In the genomic region with DNA sequence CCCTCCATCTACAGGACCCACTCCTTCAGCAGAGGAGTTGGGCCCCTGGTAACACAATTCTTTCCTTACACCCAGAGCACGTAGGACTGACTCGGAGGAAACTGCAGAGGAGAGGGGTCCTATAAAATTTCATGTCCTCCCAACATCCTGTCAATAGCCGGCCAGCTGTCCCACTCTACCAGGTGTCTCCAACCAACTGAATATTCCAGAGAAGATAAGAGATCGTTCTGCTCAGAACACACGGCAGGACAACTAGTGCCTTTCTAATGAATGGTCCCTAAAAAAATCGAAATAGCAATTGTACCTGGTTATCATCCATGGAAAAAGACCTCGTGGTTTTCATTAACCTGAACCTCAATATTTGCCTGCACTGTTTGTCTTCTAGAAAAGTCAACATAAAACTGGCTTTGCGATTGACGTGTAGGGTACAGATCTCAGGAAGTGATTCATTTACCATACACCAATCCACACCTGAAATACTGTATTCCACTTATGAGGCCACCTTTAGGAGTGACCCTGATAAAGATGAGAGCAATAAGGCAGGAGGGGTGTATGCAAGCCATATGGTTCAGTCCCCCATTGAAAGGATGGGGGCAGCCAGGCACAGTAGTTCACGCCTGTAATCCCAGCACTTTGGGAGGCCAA, we compare ENCODE assay signal across 27 cellular contexts.
DNase-seq lines count a peak whose midpoint lies in the region; ATAC-seq and TF ChIP-seq lines count a peak whose summit lies in the region.
"Had no signal": no experiment of that assay in that cellular context is flagged by ENCODE, and none has a peak within 500 bp of the region (broad histone marks: within the 10 kb centered on the region; RNA-seq: fewer than 3 reads in every experiment).

No MANE protein-coding gene starts in this region.

- POLR2A ChIA-PET in WTC11 (lab: Charles Lee), result no interaction called here

- DNase-seq in Calu3, result no peak
- DNase-seq in HT-29 (ENCODE audit: low spot score), result peak; percentile 64
- no peak for DNase-seq in WTC11 (ENCODE audit: low spot score)
- DNase-seq in mucosa of gallbladder (ENCODE audit: low spot score), result peak; percentile 28
- no peak for DNase-seq in activated gamma-delta T cell (lab: John Stamatoyannopoulos, UW)
- no peak for DNase-seq in globus pallidus (ENCODE audit: low spot score)
- no peak for DNase-seq in stimulated activated naive CD8-positive, alpha-beta T cell treated with anti-CD3 and anti-CD28 coated beads, Interleukin-15, Interleukin-2, amounts not matched to agents 100 U/mL and 50 U/mL, for 24 hours
- DNase-seq: activated CD4-positive, alpha-beta T cell treated with anti-CD3 and anti-CD28 coated beads, Interleukin-2, amount 50 U/mL, for 48 hours; activated CD4-positive, CD25-positive, alpha-beta regulatory T cell treated with anti-CD3 and anti-CD28 coated beads, Interleukin-2, amount 50 U/mL, for 72 hours; activated naive CD4-positive, alpha-beta T cell treated with Interleukin-2 at 50 U/mL for 16 hours; activated T-cell treated with anti-CD3 and anti-CD28 coated beads, Interleukin-2, amount 50 U/mL, for 72 hours; C1 segment of cervical spinal cord; central memory CD4-positive, alpha-beta T cell; cortex of kidney; effector memory CD4-positive, alpha-beta T cell; erythroblast; KG1; MG63; natural killer cell; NCI-H1436 treated with DMSO at 0.1 percent for 48 hours; NCI-H446; nucleus accumbens; SK-N-SH had no signal

- H3K4me1 Mint-ChIP-seq in Calu3 (ENCODE audit: low read depth, unreplicated experiment) (peaks cover 9% of the 10 kb centered on the region), WTC11 (peaks cover 13% of the 10 kb centered on the region)
- H3K4me1 Mint-ChIP-seq: stimulated activated memory B cell treated with anti-CD40 and anti-IgM and Interleukin-4, amounts not matched to agents 10 μg/mL and 1 μg/mL and 100 μg/mL, for 72 hours had no signal

- peak overlapping the region; percentile 22 for H3K27ac Mint-ChIP-seq in Calu3 (ENCODE audit: unreplicated experiment)
- no peak overlapping the region for H3K27ac Mint-ChIP-seq in WTC11
- H3K27ac Mint-ChIP-seq: activated T-cell treated with anti-CD3 and anti-CD28 coated beads, Interleukin-2, amount 50 U/mL, for 72 hours; natural killer cell; stimulated activated memory B cell treated with anti-CD40 and anti-IgM and Interleukin-4, amounts not matched to agents 10 μg/mL and 1 μg/mL and 100 μg/mL, for 72 hours; T-helper 1 cell treated with Interleukin-12 subunit alpha and Interleukin-12 subunit beta and Interleukin-4 antibody, amounts not matched to agents 30 μg/mL and 1 μg/mL, for 36 hours; type B pancreatic cell had no signal

- CTCF ChIA-PET in Calu3 (lab: Charles Lee), result no interaction called here
- CTCF ChIA-PET in WTC11 (lab: Charles Lee), result no interaction called here

- intact Hi-C loops in Calu3 (cut with micrococcal nuclease; ENCODE audit: unreplicated experiment), result no loop called here

- H3K36me3 Mint-ChIP-seq in Calu3 (ENCODE audit: insufficient read depth, unreplicated experiment), result no peaks in the 10 kb centered on the region
- H3K36me3 Mint-ChIP-seq in WTC11, result peaks cover 9% of the 10 kb centered on the region
- H3K36me3 Mint-ChIP-seq: type B pancreatic cell had no signal

- H3K9me3 Mint-ChIP-seq in Calu3 (ENCODE audit: low read depth, unreplicated experiment) (peaks cover 7% of the 10 kb centered on the region), WTC11 (peaks cover 16% of the 10 kb centered on the region)

- H3K4me3 Mint-ChIP-seq in Calu3 (ENCODE audit: low read depth, unreplicated experiment) (no peak overlapping the region), WTC11 (no peak overlapping the region)
- H3K4me3 Mint-ChIP-seq: activated T-cell treated with anti-CD3 and anti-CD28 coated beads, Interleukin-2, amount 50 U/mL, for 72 hours; natural killer cell; stimulated activated memory B cell treated with anti-CD40 and anti-IgM and Interleukin-4, amounts not matched to agents 10 μg/mL and 1 μg/mL and 100 μg/mL, for 72 hours; T-helper 1 cell treated with Interleukin-12 subunit alpha and Interleukin-12 subunit beta and Interleukin-4 antibody, amounts not matched to agents 30 μg/mL and 1 μg/mL, for 36 hours; type B pancreatic cell had no signal

- TF ChIP-seq CTCF in Calu3 (IDR thresholded peaks at IDR 0.05; ENCODE audit: unreplicated experiment), result no peak
- no peak for TF ChIP-seq CTCF in WTC11 (IDR thresholded peaks at IDR 0.05)

- no peak for ATAC-seq in WTC11
- no peak for ATAC-seq in stimulated activated naive CD8-positive, alpha-beta T cell treated with anti-CD3 and anti-CD28 coated beads, Interleukin-15, Interleukin-2, amounts not matched to agents 100 U/mL and 50 U/mL, for 24 hours
- ATAC-seq: activated T-cell treated with anti-CD3 and anti-CD28 coated beads, Interleukin-2, amount 50 U/mL, for 72 hours; natural killer cell; Right ventricle myocardium inferior; stimulated activated memory B cell treated with anti-CD40 and anti-IgM and Interleukin-4, amounts not matched to agents 10 μg/mL and 1 μg/mL and 100 μg/mL, for 72 hours had no signal

- BruUV-seq in Calu3 (replicated peaks; lab: Mats Ljungman, UMichigan), result no TSS peak

- H3K27me3 Mint-ChIP-seq in Calu3 (ENCODE audit: unreplicated experiment) (no peaks in the 10 kb centered on the region), WTC11 (ENCODE audit: low read depth) (no peaks in the 10 kb centered on the region)
- H3K27me3 Mint-ChIP-seq: stimulated activated memory B cell treated with anti-CD40 and anti-IgM and Interleukin-4, amounts not matched to agents 10 μg/mL and 1 μg/mL and 100 μg/mL, for 72 hours; type B pancreatic cell had no signal

TF ChIP-seq in WTC11, 78 proteins besides CTCF, POLR2A, EP300 and RAD21:
- TF ChIP-seq IRF2 (CRISPR knock-in tag; IDR thresholded peaks at IDR 0.05; ENCODE audit: borderline replicate concordance, low read depth) (no peak), GABPB1 (CRISPR knock-in tag; IDR thresholded peaks at IDR 0.05) (0 out of 2 replicates have a peak, but pooled peaks have one; percentile 38), ZBTB21 (CRISPR knock-in tag; IDR thresholded peaks at IDR 0.05; ENCODE audit: borderline replicate concordance) (no peak)

Comparison
In these comparisons a context has a peak if more than half of its experiments do, and no peak if none do; other contexts are left out.
1. DNase-seq: peak in HT-29 (single experiment) and mucosa of gallbladder (single experiment); none in Calu3 (single experiment), WTC11 (single experiment), activated gamma-delta T cell (single experiment), globus pallidus (single experiment) and stimulated activated naive CD8-positive, alpha-beta T cell treated with anti-CD3 and anti-CD28 coated beads, Interleukin-15, Interleukin-2, amounts not matched to agents 100 U/mL and 50 U/mL, for 24 hours (single experiment).